30 cellular contexts compared by ENCODE assay signal in the genomic region with DNA sequence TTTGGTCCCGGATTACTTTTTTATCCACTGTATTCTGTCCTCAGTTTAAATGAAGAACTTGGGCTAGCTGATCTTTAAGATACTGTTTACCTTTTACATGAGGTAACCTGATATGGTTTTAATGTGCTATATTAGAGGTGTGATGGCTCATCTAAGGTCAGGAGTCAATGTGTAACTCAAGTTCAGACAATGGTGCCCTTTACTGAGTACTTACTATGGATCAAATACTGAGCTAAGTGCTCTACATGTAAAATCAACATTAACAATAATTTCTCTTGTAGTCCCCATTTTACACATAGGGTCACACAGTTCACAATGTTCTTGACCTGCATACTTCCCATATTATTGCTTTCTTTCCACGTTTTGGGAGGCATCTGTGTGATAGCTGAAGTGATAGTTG.
DNase-seq lines count a peak whose midpoint lies in the region; ATAC-seq, FAIRE-seq and TF ChIP-seq lines count a peak whose summit lies in the region.
"Had no signal": no experiment of that assay in that cellular context is flagged by ENCODE, and none has a peak within 500 bp of the region (broad histone marks: within the 10 kb centered on the region; RNA-seq: fewer than 3 reads in every experiment).

No MANE protein-coding gene starts in this region.

- H3K79me2 ChIP-seq in HepG2 (ENCODE audit: insufficient read depth, low read length): no peaks in the 10 kb centered on the region
- H3K79me2 ChIP-seq in PC-9 (ENCODE audit: low read depth): no peaks in the 10 kb centered on the region
- H3K79me2 ChIP-seq: hepatocyte had no signal

- CTCF ChIA-PET in HepG2 (lab: Yijun Ruan, JAX; ENCODE audit: low intra/inter-chr PET ratio, low total read pairs) (no interaction called here), PC-9 (lab: Charles Lee) (no interaction called here)

- H3K36me3 ChIP-seq in HepG2 (replicated peaks in 1 of 2; ENCODE audit: control insufficient read depth in 1 of 2, insufficient read depth in 2 of 2, low read length in 2 of 2) (peaks cover 0 to 7% of the 10 kb centered on the region in 2 experiments; a peak in 1 of 5 replicates), right lobe of liver (no peaks in the 10 kb centered on the region), PC-9 (ENCODE audit: low read depth) (no peaks in the 10 kb centered on the region; the same call in 1 of the 2 replicates)
- H3K36me3 ChIP-seq: uterus had no signal

- no peaks in the 10 kb centered on the region for H3K4me1 Mint-ChIP-seq in T-helper 17 cell
- H3K4me1 Mint-ChIP-seq in stimulated activated memory B cell treated with anti-CD40 and anti-IgM and Interleukin-4, amounts not matched to agents 10 μg/mL and 1 μg/mL and 100 μg/mL, for 72 hours: peaks cover 29% of the 10 kb centered on the region

- 53% methylated on average over 2 of the region's 2 CpGs for WGBS in HepG2 (ENCODE audit: low lambda C conversion rate)
- 58% methylated on average over 2 of the region's 2 CpGs for WGBS in right lobe of liver (ENCODE audit: insufficient coverage, low coverage, low lambda C conversion rate, missing lambda C conversion rate)

- ATAC-seq in HepG2 (peak; percentile 57), right lobe of liver (no peak), T-helper 17 cell (no peak), HG02678 (IDR thresholded peaks at IDR 0.05; ENCODE audit: unreplicated experiment) (no peak)
- ATAC-seq in stimulated activated memory B cell treated with anti-CD40 and anti-IgM and Interleukin-4, amounts not matched to agents 10 μg/mL and 1 μg/mL and 100 μg/mL, for 72 hours: no peak
- ATAC-seq: gastrocnemius medialis, left lobe of liver, SK-N-SH treated with all-trans-retinoic acid at 6 μM for 48 hours had no signal

- peaks cover 12% of the 10 kb centered on the region for H3K9me3 Mint-ChIP-seq in stimulated activated memory B cell treated with anti-CD40 and anti-IgM and Interleukin-4, amounts not matched to agents 10 μg/mL and 1 μg/mL and 100 μg/mL, for 72 hours

- TF ChIP-seq CTCF in HepG2 (CRISPR knock-in tag; IDR thresholded peaks at IDR 0.05) (no peak), right lobe of liver (IDR thresholded peaks at IDR 0.05) (no peak), PC-9 (conservative IDR thresholded peaks at IDR 0.05) (no peak)

- no peak overlapping the region for H3K9ac ChIP-seq in HepG2 (ENCODE audit: insufficient read depth, low read depth, low read length)
- H3K9ac ChIP-seq: BLaER1, GM23248 had no signal

- peaks cover 21% of the 10 kb centered on the region for H3K4me1 ChIP-seq in HepG2 (ENCODE audit: insufficient read depth, low read length)
- H3K4me1 ChIP-seq in right lobe of liver: no peaks in the 10 kb centered on the region
- no peaks in the 10 kb centered on the region for H3K4me1 ChIP-seq in PC-9 (replicated peaks; ENCODE audit: insufficient read depth)
- H3K4me1 ChIP-seq: BLaER1, uterus had no signal

- no peaks in the 10 kb centered on the region for H3K27me3 Mint-ChIP-seq in T-helper 17 cell
- H3K27me3 Mint-ChIP-seq in stimulated activated memory B cell treated with anti-CD40 and anti-IgM and Interleukin-4, amounts not matched to agents 10 μg/mL and 1 μg/mL and 100 μg/mL, for 72 hours: no peaks in the 10 kb centered on the region
- H3K27me3 Mint-ChIP-seq: activated naive CD8-positive, alpha-beta T cell treated with anti-CD3 and anti-CD28 coated beads, Interleukin-2, amount 50 U/mL, for 24 hours had no signal

- no peaks in the 10 kb centered on the region for H3K27me3 ChIP-seq in HepG2 (ENCODE audit: control insufficient read depth in 1 of 2, insufficient read depth in 2 of 2, low read length in 2 of 2)
- H3K27me3 ChIP-seq in right lobe of liver: no peaks in the 10 kb centered on the region
- no peaks in the 10 kb centered on the region for H3K27me3 ChIP-seq in PC-9 (ENCODE audit: insufficient read depth, low read depth)
- H3K27me3 ChIP-seq: BLaER1, gastrocnemius medialis, hepatocyte, uterus had no signal

- peaks cover 14% of the 10 kb centered on the region for H3K9me3 ChIP-seq in HepG2 (ENCODE audit: low read length)
- H3K9me3 ChIP-seq in right lobe of liver: no peaks in the 10 kb centered on the region
- H3K9me3 ChIP-seq in T-helper 17 cell (ENCODE audit: control insufficient read depth, low read length, poor library complexity, severe bottlenecking): no peaks in the 10 kb centered on the region
- no peaks in the 10 kb centered on the region; the same call in 1 of the 2 replicates for H3K9me3 ChIP-seq in PC-9 (ENCODE audit: insufficient read depth, low read depth)
- H3K9me3 ChIP-seq: gastrocnemius medialis had no signal

- no peak overlapping the region for H3K27ac ChIP-seq in HepG2 (ENCODE audit: extremely low read length, insufficient read depth, low read length)
- H3K27ac ChIP-seq in right lobe of liver: no peak overlapping the region
- no peak overlapping the region for H3K27ac ChIP-seq in PC-9
- H3K27ac ChIP-seq: BLaER1, gastrocnemius medialis, GM23248, hepatocyte, HL-60, uterus, VCaP had no signal

- TF ChIP-seq RAD21 in HepG2 (CRISPR knock-in tag; IDR thresholded peaks at IDR 0.05): no peak

- H3K4me3 ChIP-seq in HepG2 (replicated peaks in 1 of 3; ENCODE audit: insufficient read depth in 1 of 3, low read depth in 2 of 3, low read length in 3 of 3) (no peak overlapping the region), right lobe of liver (no peak overlapping the region), PC-9 (no peak overlapping the region)
- H3K4me3 ChIP-seq: BLaER1, gastrocnemius medialis, GM23248, hepatocyte, uterus had no signal

- no peak for FAIRE-seq in HepG2 (lab: Jason Lieb, UNC)
- FAIRE-seq: endometrium had no signal

- DNase-seq in HepG2 (ENCODE audit: low spot score): peak; percentile 54
- DNase-seq in right lobe of liver: no peak
- peak; percentile 23 for DNase-seq in NCI-H146 treated with DMSO at 0.1 percent for 48 hours (lab: John Stamatoyannopoulos, UW; ENCODE audit: unreplicated experiment)
- no peak for DNase-seq in T-helper 17 cell
- DNase-seq in PC-9: no peak
- no peak for DNase-seq in amygdala (lab: John Stamatoyannopoulos, UW)
- DNase-seq: activated CD4-positive, alpha-beta T cell treated with anti-CD3 and anti-CD28 coated beads for 48 hours; activated effector memory CD4-positive, alpha-beta T cell treated with anti-CD3 and anti-CD28 coated beads, Interleukin-2, amount 50 U/mL, for 16 hours; activated naive CD8-positive, alpha-beta T cell treated with anti-CD3 and anti-CD28 coated beads, Interleukin-2, amount 50 U/mL, for 24 hours; dermis blood vessel endothelial cell; DND-41; gastrocnemius medialis; mesenchymal stem cell; NCI-H187; NCI-H82; OCI-M1; stimulated activated CD4-positive, alpha-beta T cell treated with anti-CD3 and anti-CD28 coated beads, Interleukin-15, amount 100 ng/mL, for 24 hours; stimulated activated naive CD8-positive, alpha-beta T cell treated with anti-CD3 and anti-CD28 coated beads, Interleukin-15, Interleukin-2, amounts not matched to agents 100 U/mL and 50 U/mL, for 24 hours; T-helper 9 cell; uterus had no signal

- H3K9me2 ChIP-seq in PC-9 (ENCODE audit: insufficient read depth): no peaks in the 10 kb centered on the region

- TF ChIP-seq POLR2A in HepG2 (IDR thresholded peaks at IDR 0.05; ENCODE audit: insufficient read depth in 1 of 2, low read depth in 2 of 2, low read length in 2 of 2) (no peak), right lobe of liver (IDR thresholded peaks at IDR 0.05) (no peak)

- in situ Hi-C loops in HepG2 (cut with HindIII; ENCODE audit: extremely low pct_ligation_motif_present, low pct_unique_long_range_greater_than_20kb): no loop called here

- H4K20me1 ChIP-seq in HepG2 (ENCODE audit: insufficient read depth, low read length): no peaks in the 10 kb centered on the region
- no peaks in the 10 kb centered on the region for H4K20me1 ChIP-seq in PC-9 (ENCODE audit: insufficient read depth)
- H4K20me1 ChIP-seq: BLaER1 had no signal

- TF ChIP-seq EP300 in HepG2 (IDR thresholded peaks at IDR 0.05; ENCODE audit: low read depth in 2 of 2, low read length in 2 of 2): no peak
- no peak for TF ChIP-seq EP300 in HepG2 (CRISPR knock-in tag; IDR thresholded peaks at IDR 0.05; ENCODE audit: borderline replicate concordance)

- BruUV-seq in HepG2 (replicated peaks; lab: Mats Ljungman, UMichigan) (no TSS peak), PC-9 (replicated peaks; lab: Mats Ljungman, UMichigan) (no TSS peak)

- no peak overlapping the region for H3K4me3 Mint-ChIP-seq in T-helper 17 cell
- H3K4me3 Mint-ChIP-seq in stimulated activated memory B cell treated with anti-CD40 and anti-IgM and Interleukin-4, amounts not matched to agents 10 μg/mL and 1 μg/mL and 100 μg/mL, for 72 hours: no peak overlapping the region
- H3K4me3 Mint-ChIP-seq: activated naive CD8-positive, alpha-beta T cell treated with anti-CD3 and anti-CD28 coated beads, Interleukin-2, amount 50 U/mL, for 24 hours had no signal

- H3F3A ChIP-seq in PC-9 (ENCODE audit: insufficient read depth, low read depth): no peaks in the 10 kb centered on the region

- POLR2A ChIA-PET in HepG2 (lab: Yijun Ruan, JAX): interaction anchor here (2.4 kb wide), 1 partner anchor 9 kb away, joined by 13 read pairs; no protein-coding TSS in a partner anchor
- POLR2A ChIA-PET in PC-9 (lab: Charles Lee; ENCODE audit: unreplicated experiment): no interaction called here

- intact Hi-C loops in HepG2 (cut with micrococcal nuclease; ENCODE audit: unreplicated experiment): no loop called here
- intact Hi-C loops in right lobe of liver (cut with DNase I): no loop called here
- intact Hi-C loops in PC-9 (cut with micrococcal nuclease; ENCODE audit: unreplicated experiment): no loop called here

- H3K27ac Mint-ChIP-seq in T-helper 17 cell: peak overlapping the region; percentile 41
- peak overlapping the region; percentile 63 for H3K27ac Mint-ChIP-seq in stimulated activated memory B cell treated with anti-CD40 and anti-IgM and Interleukin-4, amounts not matched to agents 10 μg/mL and 1 μg/mL and 100 μg/mL, for 72 hours

- peaks cover 9% of the 10 kb centered on the region for H3K36me3 Mint-ChIP-seq in T-helper 17 cell (ENCODE audit: low read depth)
- H3K36me3 Mint-ChIP-seq in stimulated activated memory B cell treated with anti-CD40 and anti-IgM and Interleukin-4, amounts not matched to agents 10 μg/mL and 1 μg/mL and 100 μg/mL, for 72 hours: peaks cover 67% of the 10 kb centered on the region

- H2AFZ ChIP-seq in HepG2 (ENCODE audit: low read length) (no peak overlapping the region), PC-9 (no peak overlapping the region)
- H2AFZ ChIP-seq: GM23248, hepatocyte had no signal

- H3K4me2 ChIP-seq in HepG2 (ENCODE audit: low read depth, low read length) (no peak overlapping the region), PC-9 (no peak overlapping the region)
- H3K4me2 ChIP-seq: BLaER1, hepatocyte had no signal

TF ChIP-seq in HepG2, 621 proteins besides CTCF, POLR2A, EP300 and RAD21 (continues in another document):
- TF ChIP-seq BRCA1 (CRISPR knock-in tag; IDR thresholded peaks at IDR 0.05) (no peak), ZC3H13 (CRISPR knock-in tag; IDR thresholded peaks at IDR 0.05) (no peak), SOX5 (CRISPR knock-in tag; IDR thresholded peaks at IDR 0.05; ENCODE audit: borderline replicate concordance) (peak; percentile 37; the same call in 1 of the 2 replicates), SOX13 (IDR thresholded peaks at IDR 0.05) (no peak), SOX13 (CRISPR knock-in tag; conservative IDR thresholded peaks at IDR 0.05 in 1 of 2, IDR thresholded peaks at IDR 0.05 in 1 of 2) (peak in 1 of 2 experiments; percentile 44; a peak in 1 of 4 replicates), SIX4 (CRISPR knock-in tag; IDR thresholded peaks at IDR 0.05) (0 out of 2 replicates have a peak, but pooled peaks have one; percentile 41)

Comparison
In these comparisons a context has a peak if more than half of its experiments do, and no peak if none do; other contexts are left out.
1. DNase-seq: peak in HepG2 (single experiment) and NCI-H146 treated with DMSO at 0.1 percent for 48 hours (single experiment); none in right lobe of liver (0 of 3), T-helper 17 cell (0 of 3), PC-9 (0 of 2) and amygdala (0 of 56).